19 cellular contexts compared by ENCODE assay signal in genomic region chr7:39291644-39292411, GRCh38.
DNase-seq lines count a peak whose midpoint lies in the region; ATAC-seq and TF ChIP-seq lines count a peak whose summit lies in the region.
"Had no signal": no experiment of that assay in that cellular context is flagged by ENCODE, and none has a peak within 500 bp of the region (broad histone marks: within the 10 kb centered on the region; RNA-seq: fewer than 3 reads in every experiment).

No MANE protein-coding gene starts in this region.

- no peaks in the 10 kb centered on the region for H3K9me3 Mint-ChIP-seq in neural progenitor cell

- H3K36me3 ChIP-seq in esophagus muscularis mucosa: no peaks in the 10 kb centered on the region
- no peaks in the 10 kb centered on the region for H3K36me3 ChIP-seq in neural progenitor cell

- 49% methylated on average over 10 of the region's 10 CpGs for WGBS in esophagus muscularis mucosa

- H3F3A ChIP-seq in neural progenitor cell (ENCODE audit: low read depth): no peaks in the 10 kb centered on the region

- peak overlapping the region; percentile 18 for H3K4me2 ChIP-seq in neural progenitor cell

- H3K27ac Mint-ChIP-seq in neural progenitor cell: no peak overlapping the region

- no peak for ATAC-seq in GM21515 (IDR thresholded peaks at IDR 0.05; ENCODE audit: unreplicated experiment)

- no peak for TF ChIP-seq EP300 in esophagus muscularis mucosa (IDR thresholded peaks at IDR 0.05)

- H3K36me3 Mint-ChIP-seq in neural progenitor cell: peaks cover 1% of the 10 kb centered on the region

- no peaks in the 10 kb centered on the region for H3K4me1 Mint-ChIP-seq in neural progenitor cell

- TF ChIP-seq CTCF in esophagus muscularis mucosa (IDR thresholded peaks at IDR 0.05): no peak
- TF ChIP-seq CTCF in neural progenitor cell (IDR thresholded peaks at IDR 0.05): no peak

- no peaks in the 10 kb centered on the region for H3K27me3 Mint-ChIP-seq in neural progenitor cell (ENCODE audit: insufficient read depth, low read depth)

- H3K27me3 ChIP-seq in esophagus muscularis mucosa (peaks cover 0 to 8% (median 0%) of the 10 kb centered on the region in 4 donors), neural progenitor cell (no peaks in the 10 kb centered on the region)

- H3K27ac ChIP-seq in esophagus muscularis mucosa (replicated peaks in 1 of 4) (no peak overlapping the region), neural progenitor cell (no peak overlapping the region)
- H3K27ac ChIP-seq: 22Rv1, RWPE1 had no signal

- no peaks in the 10 kb centered on the region for H3K4me1 ChIP-seq in esophagus muscularis mucosa
- peaks cover 14% of the 10 kb centered on the region for H3K4me1 ChIP-seq in neural progenitor cell

- H3K4me3 ChIP-seq in esophagus muscularis mucosa (no peak overlapping the region), neural progenitor cell (no peak overlapping the region)

- no peaks in the 10 kb centered on the region for H4K20me1 ChIP-seq in neural progenitor cell (ENCODE audit: low read depth)

- H3K4me3 Mint-ChIP-seq in neural progenitor cell: no peak overlapping the region

- intact Hi-C loops in esophagus muscularis mucosa (cut with DNase I): no loop called here

- no peak overlapping the region for H3K9ac ChIP-seq in neural progenitor cell

- no peak overlapping the region for H2AFZ ChIP-seq in neural progenitor cell (replicated peaks)

- DNase-seq in NCI-H2171 treated with DMSO at 0.1 percent for 48 hours (lab: John Stamatoyannopoulos, UW) (peak; percentile 45), NCI-H2171 (lab: John Stamatoyannopoulos, UW) (no peak), esophagus muscularis mucosa (ENCODE audit: extremely low spot score) (peak; percentile 86), neural progenitor cell (ENCODE audit: low spot score) (no peak), NCI-H2029 treated with DMSO at 0.1 percent for 48 hours (lab: John Stamatoyannopoulos, UW) (no peak)
- no peak for DNase-seq in central memory CD4-positive, alpha-beta T cell
- DNase-seq: ACHN, Calu3, DMS79 treated with DMSO at 0.1 percent for 48 hours, IMR-90, KG1, NCI-H1048, NCI-H1694 treated with DMSO at 0.1 percent for 48 hours, NCI-H2081 treated with DMSO at 0.1 percent for 48 hours, NCI-H69, SHP77 had no signal

- H3K9me3 ChIP-seq in esophagus muscularis mucosa: no peaks in the 10 kb centered on the region
- H3K9me3 ChIP-seq in neural progenitor cell (ENCODE audit: low read depth): no peaks in the 10 kb centered on the region

- TF ChIP-seq POLR2A in esophagus muscularis mucosa (IDR thresholded peaks at IDR 0.05; ENCODE audit: low read depth): no peak

- no peaks in the 10 kb centered on the region for H3K79me2 ChIP-seq in neural progenitor cell (ENCODE audit: low read depth)

Comparison
In these comparisons a context has a peak if more than half of its experiments do, and no peak if none do; other contexts are left out.
1. DNase-seq: peak in NCI-H2171 treated with DMSO at 0.1 percent for 48 hours (single experiment) and esophagus muscularis mucosa (single experiment); none in NCI-H2171 (single experiment), neural progenitor cell (single experiment), NCI-H2029 treated with DMSO at 0.1 percent for 48 hours (single experiment) and central memory CD4-positive, alpha-beta T cell (single experiment).